ENCODE assay signal across 30 cellular contexts in genomic region chr1:194339451-194339850, GRCh38.
"Had no signal": no experiment of that assay in that cellular context is flagged by ENCODE, and none has a peak within 500 bp of the region (broad histone marks: within the 10 kb centered on the region; RNA-seq: fewer than 3 reads in every experiment).

No MANE protein-coding gene starts in this region.

- H3K27me3 ChIP-seq: brain microvascular endothelial cell, dorsolateral prefrontal cortex, pancreas, upper lobe of left lung, vagina had no signal

- ATAC-seq: left colon; pancreas; sciatic nerve; stimulated activated memory B cell treated with anti-CD40 and anti-IgM and Interleukin-4, amounts not matched to agents 10 μg/mL and 1 μg/mL and 100 μg/mL, for 72 hours; stimulated activated naive CD8-positive, alpha-beta T cell treated with anti-CD3 and anti-CD28 coated beads, Interleukin-15, amount 100 ng/mL, for 72 hours had no signal

- H3K9me3 ChIP-seq: pancreas, prostate gland, upper lobe of left lung, vagina had no signal

- H3K4me3 ChIP-seq: coronary artery, dorsolateral prefrontal cortex, pancreas, prostate gland, skin epidermis, upper lobe of left lung, vagina had no signal

- H3K4me1 ChIP-seq: pancreas, prostate gland, upper lobe of left lung, vagina had no signal

- H3K27ac ChIP-seq: brain microvascular endothelial cell, coronary artery, dorsolateral prefrontal cortex, pancreas, prostate gland, skin epidermis, upper lobe of left lung, vagina, VCaP had no signal

- H3K36me3 ChIP-seq: brain microvascular endothelial cell, pancreas, prostate gland, upper lobe of left lung, vagina had no signal

- DNase-seq: activated CD4-positive, alpha-beta memory T cell treated with anti-CD3 and anti-CD28 coated beads for 36 hours; activated CD4-positive, alpha-beta T cell treated with anti-CD3 and anti-CD28 coated beads for 48 hours; activated CD8-positive, alpha-beta memory T cell treated with anti-CD3 and anti-CD28 coated beads, Interleukin-2, amount 50 U/mL, for 4 hours; activated gamma-delta T cell treated with Interleukin-2 at 50 U/mL for 16 hours; activated naive CD4-positive, alpha-beta T cell treated with anti-CD3 and anti-CD28 coated beads, Interleukin-2, amount 50 U/mL, for 16 hours; activated T-cell treated with anti-CD3 and anti-CD28 coated beads, Interleukin-2, amount 50 U/mL, for 1 hour; amniotic stem cell; brain microvascular endothelial cell; dorsolateral prefrontal cortex; effector memory CD4-positive, alpha-beta T cell; hippocampal formation; kidney; left colon; naive B cell; nucleus accumbens; pancreas; retina; stimulated activated CD4-positive, alpha-beta T cell treated with anti-CD3 and anti-CD28 coated beads, Interleukin-12 subunit alpha, Interleukin-12 subunit beta, amount 100 ng/mL, for 4 hours; stimulated activated CD4-positive, alpha-beta T cell treated with anti-CD3 and anti-CD28 coated beads, Interleukin-4, amount 100 ng/mL, for 24 hours; stimulated activated naive CD8-positive, alpha-beta T cell treated with anti-CD3 and anti-CD28 coated beads, Interleukin-15, amount 100 ng/mL, for 72 hours; substantia nigra; T-helper 9 cell; upper lobe of left lung had no signal
